Comparison of ENCODE assay signal across 26 cellular contexts in the genomic region with DNA sequence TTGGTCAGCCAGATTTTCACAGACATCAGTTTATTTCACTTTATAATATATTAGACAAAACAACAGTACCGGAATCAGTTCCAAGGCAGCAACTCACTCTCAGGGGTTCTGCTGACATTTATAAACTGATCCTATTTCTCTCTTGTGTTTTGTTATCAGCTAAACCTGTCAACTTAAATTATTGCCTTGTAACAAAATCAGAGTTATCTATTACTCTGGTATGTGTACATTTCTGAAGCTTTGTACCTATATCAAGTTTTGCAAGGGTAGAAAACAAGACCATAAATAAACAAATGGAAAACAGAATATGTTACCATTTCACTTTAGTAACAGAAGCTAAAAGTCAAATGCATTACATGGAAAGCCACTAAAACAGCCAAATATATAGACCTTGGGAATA.
DNase-seq lines count a peak whose midpoint lies in the region; ATAC-seq and TF ChIP-seq lines count a peak whose summit lies in the region.
"Had no signal": no experiment of that assay in that cellular context is flagged by ENCODE, and none has a peak within 500 bp of the region (broad histone marks: within the 10 kb centered on the region; RNA-seq: fewer than 3 reads in every experiment).

No MANE protein-coding gene starts in this region.

- DNase-seq in adrenal gland (no peak), NOMO-1 treated with dmso at 0.1 percent for 144 hours (lab: John Stamatoyannopoulos, UW; ENCODE audit: unreplicated experiment) (no peak)
- DNase-seq in activated naive CD8-positive, alpha-beta T cell treated with anti-CD3 and anti-CD28 coated beads for 36 hours: no peak
- DNase-seq: CD4-positive, alpha-beta memory T cell; COR-L47; H7; HFFc6; IMR-90; NCI-H1048; NCI-H1417 treated with DMSO at 0.1 percent for 48 hours; NCI-H1694 treated with DMSO at 0.1 percent for 48 hours; NCI-H2081; NCI-H226; NCI-H510A; NCI-H69; SHP77 treated with DMSO at 0.1 percent for 48 hours had no signal

- H3K4me1 ChIP-seq in HEK293 (ENCODE audit: control insufficient read depth, insufficient read depth, low read length): peaks cover 23% of the 10 kb centered on the region
- peaks cover 27 to 33% of the 10 kb centered on the region in 2 donors for H3K4me1 ChIP-seq in adrenal gland (replicated peaks in 1 of 2)
- H3K4me1 ChIP-seq in urinary bladder (ENCODE audit: insufficient read depth): peaks cover 2% of the 10 kb centered on the region
- H3K4me1 ChIP-seq: A549 had no signal

- TF ChIP-seq CTCF in HEK293 (tag by site-specific recombination; IDR thresholded peaks at IDR 0.05) (no peak), adrenal gland (IDR thresholded peaks at IDR 0.05) (no peak), nephron (IDR thresholded peaks at IDR 0.05; ENCODE audit: unreplicated experiment in 3 of 3) (no peak)

- no peak overlapping the region for H3K4me3 Mint-ChIP-seq in nephron
- H3K4me3 Mint-ChIP-seq in activated naive CD8-positive, alpha-beta T cell treated with anti-CD3 and anti-CD28 coated beads for 36 hours: no peak overlapping the region
- H3K4me3 Mint-ChIP-seq: CD4-positive, alpha-beta memory T cell; HFFc6 had no signal

- H3K27me3 ChIP-seq in adrenal gland: no peaks in the 10 kb centered on the region
- H3K27me3 ChIP-seq: BLaER1 treated with 17β-estradiol and CSF1 and Interleukin-3, amounts not matched to agents 10 nM and 100 nM had no signal

- H3K27ac ChIP-seq in HEK293 (ENCODE audit: extremely low read depth, low read depth, low read length) (peak overlapping the region; percentile 13; the same call in 1 of the 2 replicates), adrenal gland (peak overlapping the region; percentile 19 to 79 (median 71)), urinary bladder (ENCODE audit: low read depth) (peak overlapping the region; percentile 10)
- H3K27ac ChIP-seq: A549; BLaER1 treated with 17β-estradiol and CSF1 and Interleukin-3, amounts not matched to agents 10 nM and 100 nM; KMS-11; RWPE1 had no signal

- no peak for TF ChIP-seq POLR2A in adrenal gland (IDR thresholded peaks at IDR 0.05)

- no peak for ATAC-seq in HG02759 (IDR thresholded peaks at IDR 0.05; ENCODE audit: unreplicated experiment)
- ATAC-seq: A549, Panc1 had no signal

- no peaks in the 10 kb centered on the region for H3K36me3 ChIP-seq in HEK293 (ENCODE audit: control insufficient read depth in 2 of 2, insufficient read depth in 1 of 2, low read length in 2 of 2)
- no peaks in the 10 kb centered on the region for H3K36me3 ChIP-seq in adrenal gland (replicated peaks in 1 of 2)
- no peaks in the 10 kb centered on the region for H3K36me3 ChIP-seq in urinary bladder (ENCODE audit: insufficient read depth)
- H3K36me3 ChIP-seq: BLaER1 treated with 17β-estradiol and CSF1 and Interleukin-3, amounts not matched to agents 10 nM and 100 nM had no signal

- CTCF ChIA-PET in HEK293 (lab: Yijun Ruan, JAX): interaction anchor here (0.5 kb wide), 1 partner anchor 146 kb away, joined by 4 read pairs; no protein-coding TSS in a partner anchor

- no peaks in the 10 kb centered on the region for H3K27me3 Mint-ChIP-seq in nephron (ENCODE audit: low read depth)
- H3K27me3 Mint-ChIP-seq in activated naive CD8-positive, alpha-beta T cell treated with anti-CD3 and anti-CD28 coated beads for 36 hours: no peaks in the 10 kb centered on the region
- H3K27me3 Mint-ChIP-seq: CD4-positive, alpha-beta memory T cell had no signal

- no peaks in the 10 kb centered on the region for H3K9me3 Mint-ChIP-seq in nephron
- no peaks in the 10 kb centered on the region for H3K9me3 Mint-ChIP-seq in activated naive CD8-positive, alpha-beta T cell treated with anti-CD3 and anti-CD28 coated beads for 36 hours
- H3K9me3 Mint-ChIP-seq: CD4-positive, alpha-beta memory T cell; HFFc6 had no signal

- no peaks in the 10 kb centered on the region for H3K36me3 Mint-ChIP-seq in nephron (ENCODE audit: low read depth)
- no peaks in the 10 kb centered on the region for H3K36me3 Mint-ChIP-seq in activated naive CD8-positive, alpha-beta T cell treated with anti-CD3 and anti-CD28 coated beads for 36 hours
- H3K36me3 Mint-ChIP-seq: CD4-positive, alpha-beta memory T cell had no signal

- POLR2A ChIA-PET in HEK293 (lab: Yijun Ruan, JAX): no interaction called here

- intact Hi-C loops in adrenal gland (cut with DNase I): no loop called here

- no peaks in the 10 kb centered on the region for H3K9me3 ChIP-seq in HEK293 (ENCODE audit: control insufficient read depth, insufficient read depth, low read depth, low read length)
- no peaks in the 10 kb centered on the region for H3K9me3 ChIP-seq in adrenal gland (replicated peaks in 1 of 3)
- H3K9me3 ChIP-seq: A549; BLaER1 treated with 17β-estradiol and CSF1 and Interleukin-3, amounts not matched to agents 10 nM and 100 nM had no signal

- H3K4me3 ChIP-seq in HEK293 (ENCODE audit: low read depth, low read length): no peak overlapping the region
- no peak overlapping the region for H3K4me3 ChIP-seq in adrenal gland
- no peak overlapping the region for H3K4me3 ChIP-seq in urinary bladder (ENCODE audit: low read depth, low read length)
- H3K4me3 ChIP-seq: A549; BLaER1 treated with 17β-estradiol and CSF1 and Interleukin-3, amounts not matched to agents 10 nM and 100 nM; GM23248 had no signal

- peak overlapping the region; percentile 70 to 91 (median 81) for H3K27ac Mint-ChIP-seq in nephron
- H3K27ac Mint-ChIP-seq in activated naive CD8-positive, alpha-beta T cell treated with anti-CD3 and anti-CD28 coated beads for 36 hours: no peak overlapping the region
- H3K27ac Mint-ChIP-seq: CD4-positive, alpha-beta memory T cell; HFFc6 had no signal

- WGBS in adrenal gland, 4 donors: 26 to 36% (median 32%) methylated on average over 1 of the region's 1 CpG
- WGBS in urinary bladder: 59% methylated on average over 1 of the region's 1 CpG

- peaks cover 40% of the 10 kb centered on the region for H3K4me1 Mint-ChIP-seq in nephron
- H3K4me1 Mint-ChIP-seq in activated naive CD8-positive, alpha-beta T cell treated with anti-CD3 and anti-CD28 coated beads for 36 hours: peaks cover 11% of the 10 kb centered on the region

TF ChIP-seq in HEK293, 187 proteins besides CTCF, POLR2A, EP300 and RAD21 (continues in another document):
- no peak for TF ChIP-seq KLF16 (tag by site-specific recombination; IDR thresholded peaks at IDR 0.05)
- peak; percentile 62; the same call in 1 of the 2 replicates for TF ChIP-seq ZXDB (tag by site-specific recombination; IDR thresholded peaks at IDR 0.05)
- no peak for TF ChIP-seq ZNF433 (tag by site-specific recombination; IDR thresholded peaks at IDR 0.05; ENCODE audit: low read depth)
- TF ChIP-seq, protein P1, sequence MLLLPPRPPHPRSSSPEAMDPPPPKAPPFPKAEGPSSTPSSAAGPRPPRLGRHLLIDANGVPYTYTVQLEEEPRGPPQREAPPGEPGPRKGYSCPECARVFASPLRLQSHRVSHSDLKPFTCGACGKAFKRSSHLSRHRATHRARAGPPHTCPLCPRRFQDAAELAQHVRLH (tag by site-specific recombination; IDR thresholded peaks at IDR 0.05): 0 out of 2 replicates have a peak, but pooled peaks have one; percentile 56
- no peak for TF ChIP-seq ZFP69B (tag by site-specific recombination; IDR thresholded peaks at IDR 0.05)
- no peak for TF ChIP-seq ZNF747 (tag by site-specific recombination; IDR thresholded peaks at IDR 0.05)
- TF ChIP-seq, protein P2, sequence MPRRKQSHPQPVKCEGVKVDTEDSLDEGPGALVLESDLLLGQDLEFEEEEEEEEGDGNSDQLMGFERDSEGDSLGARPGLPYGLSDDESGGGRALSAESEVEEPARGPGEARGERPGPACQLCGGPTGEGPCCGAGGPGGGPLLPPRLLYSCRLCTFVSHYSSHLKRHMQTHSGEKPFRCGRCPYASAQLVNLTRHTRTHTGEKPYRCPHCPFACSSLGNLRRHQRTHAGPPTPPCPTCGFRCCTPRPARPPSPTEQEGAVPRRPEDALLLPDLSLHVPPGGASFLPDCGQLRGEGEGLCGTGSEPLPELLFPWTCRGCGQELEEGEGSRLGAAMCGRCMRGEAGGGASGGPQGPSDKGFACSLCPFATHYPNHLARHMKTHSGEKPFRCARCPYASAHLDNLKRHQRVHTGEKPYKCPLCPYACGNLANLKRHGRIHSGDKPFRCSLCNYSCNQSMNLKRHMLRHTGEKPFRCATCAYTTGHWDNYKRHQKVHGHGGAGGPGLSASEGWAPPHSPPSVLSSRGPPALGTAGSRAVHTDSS (tag by site-specific recombination; IDR thresholded peaks at IDR 0.05): no peak
- TF ChIP-seq ZNF174 (tag by site-specific recombination; IDR thresholded peaks at IDR 0.05): no peak
- no peak for TF ChIP-seq ZBTB8A (tag by site-specific recombination; IDR thresholded peaks at IDR 0.05)
- no peak for TF ChIP-seq GLI2 (tag by site-specific recombination; IDR thresholded peaks at IDR 0.05; ENCODE audit: borderline replicate concordance, low read depth)
- TF ChIP-seq, protein P3, sequence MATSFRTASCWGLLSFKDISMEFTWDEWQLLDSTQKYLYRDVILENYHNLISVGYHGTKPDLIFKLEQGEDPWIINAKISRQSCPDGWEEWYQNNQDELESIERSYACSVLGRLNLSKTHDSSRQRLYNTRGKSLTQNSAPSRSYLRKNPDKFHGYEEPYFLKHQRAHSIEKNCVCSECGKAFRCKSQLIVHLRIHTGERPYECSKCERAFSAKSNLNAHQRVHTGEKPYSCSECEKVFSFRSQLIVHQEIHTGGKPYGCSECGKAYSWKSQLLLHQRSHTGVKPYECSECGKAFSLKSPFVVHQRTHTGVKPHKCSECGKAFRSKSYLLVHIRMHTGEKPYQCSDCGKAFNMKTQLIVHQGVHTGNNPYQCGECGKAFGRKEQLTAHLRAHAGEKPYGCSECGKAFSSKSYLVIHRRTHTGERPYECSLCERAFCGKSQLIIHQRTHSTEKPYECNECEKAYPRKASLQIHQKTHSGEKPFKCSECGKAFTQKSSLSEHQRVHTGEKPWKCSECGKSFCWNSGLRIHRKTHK (tag by site-specific recombination; IDR thresholded peaks at IDR 0.05): no peak
- peak; percentile 55; the same call in 1 of the 2 replicates for TF ChIP-seq FEZF1 (tag by site-specific recombination; IDR thresholded peaks at IDR 0.05)
- TF ChIP-seq ZNF19 (tag by site-specific recombination; IDR thresholded peaks at IDR 0.05; ENCODE audit: low read depth): no peak
- TF ChIP-seq, protein P4, sequence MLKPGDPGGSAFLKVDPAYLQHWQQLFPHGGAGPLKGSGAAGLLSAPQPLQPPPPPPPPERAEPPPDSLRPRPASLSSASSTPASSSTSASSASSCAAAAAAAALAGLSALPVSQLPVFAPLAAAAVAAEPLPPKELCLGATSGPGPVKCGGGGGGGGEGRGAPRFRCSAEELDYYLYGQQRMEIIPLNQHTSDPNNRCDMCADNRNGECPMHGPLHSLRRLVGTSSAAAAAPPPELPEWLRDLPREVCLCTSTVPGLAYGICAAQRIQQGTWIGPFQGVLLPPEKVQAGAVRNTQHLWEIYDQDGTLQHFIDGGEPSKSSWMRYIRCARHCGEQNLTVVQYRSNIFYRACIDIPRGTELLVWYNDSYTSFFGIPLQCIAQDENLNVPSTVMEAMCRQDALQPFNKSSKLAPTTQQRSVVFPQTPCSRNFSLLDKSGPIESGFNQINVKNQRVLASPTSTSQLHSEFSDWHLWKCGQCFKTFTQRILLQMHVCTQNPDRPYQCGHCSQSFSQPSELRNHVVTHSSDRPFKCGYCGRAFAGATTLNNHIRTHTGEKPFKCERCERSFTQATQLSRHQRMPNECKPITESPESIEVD (tag by site-specific recombination; IDR thresholded peaks at IDR 0.05): peak; percentile 85

Comparison
In these comparisons a context has a peak if more than half of its experiments do, and no peak if none do; other contexts are left out.
1. H3K27ac ChIP-seq: peak in every context shown above with its lines; median percentile 71 in adrenal gland; 13 in HEK293; 10 in urinary bladder.